In genomic region chr19:35484637-35485036, GRCh38 we compare ENCODE assay signal across 16 cellular contexts. TPM values are rescaled to one million over a fixed set of nuclear protein-coding genes. Genes with fewer than 3 reads are reported as not detected.
DNase-seq lines count a peak whose midpoint lies in the region; ATAC-seq lines count a peak whose summit lies in the region.
"Had no signal": no experiment of that assay in that cellular context is flagged by ENCODE, and none has a peak within 500 bp of the region (broad histone marks: within the 10 kb centered on the region; RNA-seq: fewer than 3 reads in every experiment).

No MANE protein-coding gene starts in this region.

- H2BK5ac ChIP-seq in mesendoderm (ENCODE audit: low read length) = no peak overlapping the region
- H2BK5ac ChIP-seq in neuronal stem cell (ENCODE audit: low read length) = no peak overlapping the region

- no peak overlapping the region for H3K56ac ChIP-seq in mesendoderm (ENCODE audit: low read length)

- no peak overlapping the region for H2AFZ ChIP-seq in neuronal stem cell (ENCODE audit: low read length)

- H3K4me2 ChIP-seq in mesendoderm (ENCODE audit: low read length) (no peak overlapping the region), neuronal stem cell (ENCODE audit: insufficient read depth, low read length, poor library complexity, severe bottlenecking) (no peak overlapping the region)

- H3K9me3 ChIP-seq in neuronal stem cell (replicated peaks in 1 of 2; ENCODE audit: control insufficient read depth in 2 of 2, insufficient read depth in 1 of 2, low read depth in 1 of 2, low read length in 2 of 2) = no peaks in the 10 kb centered on the region
- H3K9me3 ChIP-seq in CD8-positive, alpha-beta memory T cell (ENCODE audit: low read length) = no peaks in the 10 kb centered on the region
- H3K9me3 ChIP-seq: testis had no signal

- no peak overlapping the region for H2BK12ac ChIP-seq in neuronal stem cell (ENCODE audit: low read length)

- H3K9ac ChIP-seq in mesendoderm (ENCODE audit: low read length) = no peak overlapping the region
- H3K9ac ChIP-seq in neuronal stem cell (ENCODE audit: low read depth, low read length, poor library complexity) = no peak overlapping the region

- H4K91ac ChIP-seq in neuronal stem cell (ENCODE audit: low read depth, low read length, poor library complexity) = no peak overlapping the region

- H3K4me1 Mint-ChIP-seq in activated T-cell treated with anti-CD3 and anti-CD28 coated beads, Interleukin-2, amount 50 U/mL, for 4 hours (ENCODE audit: low read depth) = peaks cover 8% of the 10 kb centered on the region
- H3K4me1 Mint-ChIP-seq in CD8-positive, alpha-beta memory T cell = peaks cover 0 to 5% (median 0%) of the 10 kb centered on the region in 3 donors
- H3K4me1 Mint-ChIP-seq: mesothelial cell of epicardium had no signal

- no peak overlapping the region for H2BK120ac ChIP-seq in mesendoderm (ENCODE audit: low read depth, low read length)
- no peak overlapping the region for H2BK120ac ChIP-seq in neuronal stem cell (ENCODE audit: low read depth, low read length)

- H3K27me3 ChIP-seq in mesendoderm (ENCODE audit: insufficient read depth, low read length, poor library complexity) = no peaks in the 10 kb centered on the region
- peaks cover 0 to 28% (median 0%) of the 10 kb centered on the region in 3 experiments for H3K27me3 ChIP-seq in neuronal stem cell (ENCODE audit: control insufficient read depth in 3 of 3, insufficient read depth in 3 of 3, low read depth in 1 of 3, low read length in 3 of 3)
- no peaks in the 10 kb centered on the region for H3K27me3 ChIP-seq in CD8-positive, alpha-beta memory T cell (ENCODE audit: insufficient read depth, low read length, poor library complexity, severe bottlenecking)
- H3K27me3 ChIP-seq: testis had no signal

- no peak overlapping the region for H3K27ac Mint-ChIP-seq in CD8-positive, alpha-beta memory T cell
- H3K27ac Mint-ChIP-seq: activated T-cell treated with anti-CD3 and anti-CD28 coated beads, Interleukin-2, amount 50 U/mL, for 24 hours; mesothelial cell of epicardium had no signal

- no peaks in the 10 kb centered on the region for H3K27me3 Mint-ChIP-seq in activated T-cell treated with anti-CD3 and anti-CD28 coated beads, Interleukin-2, amount 50 U/mL, for 4 hours (ENCODE audit: low read depth)
- peaks cover 6 to 19% of the 10 kb centered on the region in 2 donors for H3K27me3 Mint-ChIP-seq in CD8-positive, alpha-beta memory T cell

- H2BK15ac ChIP-seq in mesendoderm (replicated peaks; ENCODE audit: low read depth) = no peak overlapping the region
- no peak overlapping the region for H2BK15ac ChIP-seq in neuronal stem cell (ENCODE audit: low read length)

- H3K36me3 Mint-ChIP-seq in activated T-cell treated with anti-CD3 and anti-CD28 coated beads, Interleukin-2, amount 50 U/mL, for 4 hours (ENCODE audit: insufficient read depth) = no peaks in the 10 kb centered on the region
- peaks cover 0 to 2% (median 0%) of the 10 kb centered on the region in 3 donors for H3K36me3 Mint-ChIP-seq in CD8-positive, alpha-beta memory T cell
- H3K36me3 Mint-ChIP-seq: mesothelial cell of epicardium had no signal

- no CpG with 5 or more reads among the region's 6 CpGs for WGBS in mesendoderm (ENCODE audit: extremely low coverage, insufficient coverage, low lambda C conversion rate)
- WGBS in neuronal stem cell (ENCODE audit: extremely low coverage in 2 of 2, insufficient read length in 2 of 2, insufficient replicate concordance in 1 of 2), 2 donors = no CpG with 5 or more reads among the region's 6 CpGs

- H3K4me3 ChIP-seq in mesendoderm (ENCODE audit: low read length) = no peak overlapping the region
- H3K4me3 ChIP-seq in neuronal stem cell (ENCODE audit: low read length in 2 of 2) = no peak overlapping the region
- H3K4me3 ChIP-seq in CD8-positive, alpha-beta memory T cell (ENCODE audit: low read length) = no peak overlapping the region
- H3K4me3 ChIP-seq: testis had no signal

- H3K23ac ChIP-seq in mesendoderm (ENCODE audit: low read length) (no peak overlapping the region), neuronal stem cell (ENCODE audit: low read depth, low read length, poor library complexity) (no peak overlapping the region)

- ATAC-seq in activated T-cell treated with anti-CD3 and anti-CD28 coated beads, Interleukin-2, amount 50 U/mL, for 4 hours = peak; percentile 37 to 41
- ATAC-seq in GM19438 (IDR thresholded peaks at IDR 0.05; ENCODE audit: low read depth, unreplicated experiment) = peak; percentile 60
- ATAC-seq in HG03095 (IDR thresholded peaks at IDR 0.05; ENCODE audit: unreplicated experiment) = peak; percentile 84
- ATAC-seq: Panc1 had no signal

- H3K4me1 ChIP-seq in mesendoderm (ENCODE audit: control insufficient read depth, low read depth, low read length) (peaks cover 3% of the 10 kb centered on the region), neuronal stem cell (ENCODE audit: control insufficient read depth in 2 of 2, insufficient read depth in 1 of 2, low read depth in 1 of 2, low read length in 2 of 2) (no peaks in the 10 kb centered on the region)
- no peaks in the 10 kb centered on the region for H3K4me1 ChIP-seq in CD8-positive, alpha-beta memory T cell (ENCODE audit: insufficient read depth, low read length)
- H3K4me1 ChIP-seq: testis had no signal

- no peak overlapping the region for H3K27ac ChIP-seq in mesendoderm (ENCODE audit: low read depth, low read length)
- no peak overlapping the region for H3K27ac ChIP-seq in neuronal stem cell (replicated peaks; ENCODE audit: low read length)
- no peak overlapping the region for H3K27ac ChIP-seq in CD8-positive, alpha-beta memory T cell (ENCODE audit: low read depth, low read length)
- H3K27ac ChIP-seq: testis had no signal

- H3K14ac ChIP-seq in neuronal stem cell (ENCODE audit: low read length) = no peak overlapping the region

- no peaks in the 10 kb centered on the region for H3K79me1 ChIP-seq in mesendoderm (ENCODE audit: low read length)
- no peaks in the 10 kb centered on the region for H3K79me1 ChIP-seq in neuronal stem cell (ENCODE audit: low read depth, low read length)

- no peaks in the 10 kb centered on the region for H3K36me3 ChIP-seq in mesendoderm (ENCODE audit: control insufficient read depth, insufficient read depth, low read length)
- no peaks in the 10 kb centered on the region for H3K36me3 ChIP-seq in neuronal stem cell (replicated peaks in 1 of 2; ENCODE audit: control insufficient read depth in 2 of 2, insufficient read depth in 2 of 2, low read length in 2 of 2)
- H3K36me3 ChIP-seq in CD8-positive, alpha-beta memory T cell (ENCODE audit: insufficient read depth, low read length) = no peaks in the 10 kb centered on the region

- CTCF ChIA-PET in CD8-positive, alpha-beta memory T cell (lab: Charles Lee) = no interaction called here

- no peak overlapping the region for H4K5ac ChIP-seq in mesendoderm (ENCODE audit: low read length)

- H3K4ac ChIP-seq in mesendoderm (ENCODE audit: low read depth, low read length) (no peak overlapping the region), neuronal stem cell (ENCODE audit: low read length) (no peak overlapping the region)

- no peak for DNase-seq in activated T-cell treated with anti-CD3 and anti-CD28 coated beads, Interleukin-2, amount 50 U/mL, for 4 hours
- DNase-seq in activated T-cell treated with anti-CD3 and anti-CD28 coated beads for 4 hours = no peak
- peak; percentile 51 for DNase-seq in mesendoderm
- no peak for DNase-seq in neuronal stem cell (ENCODE audit: low spot score)
- DNase-seq in CD8-positive, alpha-beta memory T cell = no peak
- DNase-seq in medulla oblongata (ENCODE audit: extremely low spot score) = no peak
- DNase-seq: activated T-cell treated with anti-CD3 and anti-CD28 coated beads, Interleukin-2, amount 50 U/mL, for 24 hours; KBM-7; testis had no signal

- H3K79me2 ChIP-seq in mesendoderm (ENCODE audit: control insufficient read depth, insufficient read depth, low read length) = no peaks in the 10 kb centered on the region

- no peak overlapping the region for H4K8ac ChIP-seq in mesendoderm (ENCODE audit: low read depth, low read length)
- no peak overlapping the region for H4K8ac ChIP-seq in neuronal stem cell (ENCODE audit: low read depth, low read length)

- H2AK5ac ChIP-seq in mesendoderm (ENCODE audit: low read length) (no peak overlapping the region), neuronal stem cell (ENCODE audit: low read depth, low read length) (no peak overlapping the region)

- H3K9me3 Mint-ChIP-seq in activated T-cell treated with anti-CD3 and anti-CD28 coated beads, Interleukin-2, amount 50 U/mL, for 4 hours = no peaks in the 10 kb centered on the region
- H3K9me3 Mint-ChIP-seq in CD8-positive, alpha-beta memory T cell = peaks cover 0 to 2% (median 0%) of the 10 kb centered on the region in 5 donors
- H3K9me3 Mint-ChIP-seq: activated T-cell treated with anti-CD3 and anti-CD28 coated beads, Interleukin-2, amount 50 U/mL, for 24 hours had no signal

- H3K18ac ChIP-seq in mesendoderm (ENCODE audit: low read length) = no peak overlapping the region
- H3K18ac ChIP-seq in neuronal stem cell (ENCODE audit: low read length) = no peak overlapping the region

- POLR2A ChIA-PET in CD8-positive, alpha-beta memory T cell (lab: Charles Lee) = no interaction called here

- no peak overlapping the region for H3K4me3 Mint-ChIP-seq in activated T-cell treated with anti-CD3 and anti-CD28 coated beads, Interleukin-2, amount 50 U/mL, for 4 hours
- no peak overlapping the region for H3K4me3 Mint-ChIP-seq in CD8-positive, alpha-beta memory T cell
- H3K4me3 Mint-ChIP-seq: activated T-cell treated with anti-CD3 and anti-CD28 coated beads, Interleukin-2, amount 50 U/mL, for 24 hours; mesothelial cell of epicardium had no signal

RNA-seq across cellular contexts. Expression of gene KRTDAP, which starts 5.6 kb away (rescaled TPM):
- not detected for total RNA-seq in activated T-cell treated with anti-CD3 and anti-CD28 coated beads, Interleukin-2, amount 50 U/mL, for 4 hours
- polyA plus RNA-seq in mesendoderm (2013, experiment 1 of 2) = 1.7 TPM
- polyA plus RNA-seq in mesendoderm (2013, experiment 2 of 2) = 1.7 TPM
- polyA plus RNA-seq in neuronal stem cell (2013, experiment 1 of 2) = 3.1 TPM
- polyA plus RNA-seq in neuronal stem cell (2013, experiment 2 of 2) = 2.6 TPM
- total RNA-seq in CD8-positive, alpha-beta memory T cell = not detected
- polyA plus RNA-seq in CD8-positive, alpha-beta memory T cell = not detected
- total RNA-seq: bronchial epithelial cell; endothelial cell of umbilical vein; T-helper 2 cell treated with Interferon-gamma antibody and Interleukin-4, amounts not matched to agents 100 ng/mL and 5 ng/mL, for 36 hours had no signal
- polyA plus RNA-seq: endothelial cell of umbilical vein had no signal

RNA-seq across cellular contexts. Expression of gene DMKN, which starts 28.8 kb away (rescaled TPM):
- total RNA-seq in activated T-cell treated with anti-CD3 and anti-CD28 coated beads, Interleukin-2, amount 50 U/mL, for 4 hours = 1 to 10 TPM in 1 of 3 donors, under 1 TPM in 2; 0.49 to 1.3 (median 0.95) TPM
- polyA plus RNA-seq in mesendoderm (2013, experiment 1 of 2) = 602 TPM
- 595 TPM for polyA plus RNA-seq in mesendoderm (2013, experiment 2 of 2)
- 155 TPM for polyA plus RNA-seq in neuronal stem cell (2013, experiment 1 of 2)
- polyA plus RNA-seq in neuronal stem cell (2013, experiment 2 of 2) = 142 TPM
- total RNA-seq in CD8-positive, alpha-beta memory T cell = 1 to 10 TPM; 1.7 to 2.2 TPM
- 10.2 TPM for polyA plus RNA-seq in CD8-positive, alpha-beta memory T cell
- total RNA-seq: endothelial cell of umbilical vein; T-helper 2 cell treated with Interferon-gamma antibody and Interleukin-4, amounts not matched to agents 100 ng/mL and 5 ng/mL, for 36 hours had no signal
- polyA plus RNA-seq: endothelial cell of umbilical vein had no signal

RNA-seq across cellular contexts. Expression of gene FFAR2, which starts 36.6 kb away (rescaled TPM):
- total RNA-seq in activated T-cell treated with anti-CD3 and anti-CD28 coated beads, Interleukin-2, amount 50 U/mL, for 4 hours = not detected
- polyA plus RNA-seq in mesendoderm (2013, experiment 1 of 2) = not detected
- polyA plus RNA-seq in mesendoderm (2013, experiment 2 of 2) = not detected
- polyA plus RNA-seq in neuronal stem cell (2013, experiment 1 of 2) = not detected
- polyA plus RNA-seq in neuronal stem cell (2013, experiment 2 of 2) = not detected
- total RNA-seq in CD8-positive, alpha-beta memory T cell = not detected
- polyA plus RNA-seq in CD8-positive, alpha-beta memory T cell = not detected
- total RNA-seq: bronchial epithelial cell; endothelial cell of umbilical vein; mesothelial cell of epicardium; T-helper 2 cell treated with Interferon-gamma antibody and Interleukin-4, amounts not matched to agents 100 ng/mL and 5 ng/mL, for 36 hours; testis had no signal
- polyA plus RNA-seq: endothelial cell of umbilical vein had no signal

RNA-seq across cellular contexts. Expression of gene SBSN, which starts 43.5 kb away (rescaled TPM):
- total RNA-seq in activated T-cell treated with anti-CD3 and anti-CD28 coated beads, Interleukin-2, amount 50 U/mL, for 4 hours = not detected
- polyA plus RNA-seq in mesendoderm (2013, experiment 1 of 2) = not detected
- polyA plus RNA-seq in mesendoderm (2013, experiment 2 of 2) = not detected
- polyA plus RNA-seq in neuronal stem cell (2013, experiment 1 of 2) = 0.06 TPM
- polyA plus RNA-seq in neuronal stem cell (2013, experiment 2 of 2) = 0.10 TPM
- total RNA-seq in CD8-positive, alpha-beta memory T cell = not detected
- polyA plus RNA-seq in CD8-positive, alpha-beta memory T cell = not detected
- total RNA-seq: endothelial cell of umbilical vein; T-helper 2 cell treated with Interferon-gamma antibody and Interleukin-4, amounts not matched to agents 100 ng/mL and 5 ng/mL, for 36 hours had no signal
- polyA plus RNA-seq: endothelial cell of umbilical vein had no signal

RNA-seq across cellular contexts. Expression of gene GAPDHS, which starts 48.6 kb away (rescaled TPM):
- not detected for total RNA-seq in activated T-cell treated with anti-CD3 and anti-CD28 coated beads, Interleukin-2, amount 50 U/mL, for 4 hours
- polyA plus RNA-seq in mesendoderm (2013, experiment 1 of 2) = 0.10 TPM
- polyA plus RNA-seq in mesendoderm (2013, experiment 2 of 2) = 0.03 TPM
- 0.03 TPM for polyA plus RNA-seq in neuronal stem cell (2013, experiment 1 of 2)
- polyA plus RNA-seq in neuronal stem cell (2013, experiment 2 of 2) = not detected
- total RNA-seq in CD8-positive, alpha-beta memory T cell = not detected
- not detected for polyA plus RNA-seq in CD8-positive, alpha-beta memory T cell
- total RNA-seq: bronchial epithelial cell; endothelial cell of umbilical vein; mesothelial cell of epicardium; T-helper 2 cell treated with Interferon-gamma antibody and Interleukin-4, amounts not matched to agents 100 ng/mL and 5 ng/mL, for 36 hours had no signal
- polyA plus RNA-seq: endothelial cell of umbilical vein had no signal
